Comparison of ENCODE assay signal across 16 cellular contexts in genomic region chr10:77588886-77589285, GRCh38. TPM values are rescaled to one million over a fixed set of nuclear protein-coding genes. Genes with fewer than 3 reads are reported as not detected.
A peak's percentile ranks its signal among the peaks of the same experiment; 100 is the strongest.
DNase-seq lines count a peak whose midpoint lies in the region; ATAC-seq and TF ChIP-seq lines count a peak whose summit lies in the region.
"Had no signal": no experiment of that assay in that cellular context is flagged by ENCODE, and none has a peak within 500 bp of the region (broad histone marks: within the 10 kb centered on the region; RNA-seq: fewer than 3 reads in every experiment).

No MANE protein-coding gene starts in this region.

- TF ChIP-seq CTCF in PC-3 (conservative IDR thresholded peaks at IDR 0.05; ENCODE audit: low read depth, low read length) (no peak), esophagus muscularis mucosa (IDR thresholded peaks at IDR 0.05) (no peak), sigmoid colon (IDR thresholded peaks at IDR 0.05) (no peak)

- no peak overlapping the region for H2AFZ ChIP-seq in PC-3 (ENCODE audit: low read length)

- peaks cover 2% of the 10 kb centered on the region for H3F3A ChIP-seq in PC-3 (ENCODE audit: low read length, unreplicated experiment)

- DNase-seq in PC-3 = no peak
- DNase-seq in esophagus muscularis mucosa (ENCODE audit: extremely low spot score) = no peak
- peak; percentile 15 for DNase-seq in sigmoid colon
- DNase-seq in DMS53 (lab: John Stamatoyannopoulos, UW) = no peak
- no peak for DNase-seq in DMS53 treated with DMSO at 0.1 percent for 48 hours (lab: John Stamatoyannopoulos, UW; ENCODE audit: unreplicated experiment)
- DNase-seq: C1 segment of cervical spinal cord, GF-D8, HCEC 1CT, NCI-H1092 treated with DMSO at 0.1 percent for 48 hours, NCI-H146, NCI-H2029 treated with DMSO at 0.1 percent for 48 hours, NCI-H2171, NCI-H526, SJCRH30 had no signal

- no peaks in the 10 kb centered on the region for H3K9me3 ChIP-seq in PC-3 (ENCODE audit: low read length)
- no peaks in the 10 kb centered on the region for H3K9me3 ChIP-seq in esophagus muscularis mucosa
- H3K9me3 ChIP-seq in sigmoid colon = no peaks in the 10 kb centered on the region
- H3K9me3 ChIP-seq: SJCRH30 had no signal

- H3K27ac ChIP-seq in PC-3 (ENCODE audit: low read length) (0 out of 2 replicates have a peak overlapping the region, but pooled peaks have one; percentile 55), esophagus muscularis mucosa (replicated peaks in 1 of 4) (peak overlapping the region; percentile 84 to 91 (median 86)), sigmoid colon (peak overlapping the region; percentile 86 to 90 (median 87))
- H3K27ac ChIP-seq: SJCRH30 had no signal

- H3K4me1 ChIP-seq in PC-3 (ENCODE audit: insufficient read depth, low read length) (peaks cover 71% of the 10 kb centered on the region), esophagus muscularis mucosa (peaks cover 0 to 99% (median 86%) of the 10 kb centered on the region in 4 donors), sigmoid colon (peaks cover 0 to 94% (median 79%) of the 10 kb centered on the region in 4 donors)
- H3K4me1 ChIP-seq: SJCRH30 had no signal

- CTCF ChIA-PET in PC-3 (lab: Charles Lee) = no interaction called here

- POLR2A ChIA-PET in PC-3 (lab: Charles Lee; ENCODE audit: unreplicated experiment) = no interaction called here

- ATAC-seq in PC-3 (no peak), HG02973 (IDR thresholded peaks at IDR 0.05; ENCODE audit: unreplicated experiment) (no peak), GM21576 (IDR thresholded peaks at IDR 0.05; ENCODE audit: unreplicated experiment) (no peak)

- H3K36me3 ChIP-seq in PC-3 (ENCODE audit: low read depth, low read length) (0 out of 2 replicates have a peak, but pooled peaks cover 4% of the 10 kb centered on the region), esophagus muscularis mucosa (no peaks in the 10 kb centered on the region), sigmoid colon (no peaks in the 10 kb centered on the region)
- H3K36me3 ChIP-seq: SJCRH30 had no signal

- H3K27me3 ChIP-seq in PC-3 (ENCODE audit: low read length) (no peaks in the 10 kb centered on the region), esophagus muscularis mucosa (no peaks in the 10 kb centered on the region), sigmoid colon (no peaks in the 10 kb centered on the region)
- H3K27me3 ChIP-seq: SJCRH30 had no signal

- peaks cover 73% of the 10 kb centered on the region for H3K79me2 ChIP-seq in PC-3 (ENCODE audit: low read length)

- H3K9me2 ChIP-seq in PC-3 (replicated peaks; ENCODE audit: low read length) = no peaks in the 10 kb centered on the region

- 80% methylated on average over 7 of the region's 7 CpGs for WGBS in esophagus muscularis mucosa
- WGBS in sigmoid colon, 2 donors = 88 to 90% methylated on average over 7 of the region's 7 CpGs

- H3K4me3 ChIP-seq in PC-3 (ENCODE audit: low read length) = no peak overlapping the region
- H3K4me3 ChIP-seq in esophagus muscularis mucosa = no peak overlapping the region
- H3K4me3 ChIP-seq in sigmoid colon = no peak overlapping the region
- H3K4me3 ChIP-seq: SJCRH30 had no signal

- no peak overlapping the region for H3K9ac ChIP-seq in PC-3 (ENCODE audit: low read length)

- no peak for TF ChIP-seq POLR2A in esophagus muscularis mucosa (IDR thresholded peaks at IDR 0.05; ENCODE audit: low read depth)
- TF ChIP-seq POLR2A in sigmoid colon (IDR thresholded peaks at IDR 0.05) = no peak

- TF ChIP-seq EP300 in esophagus muscularis mucosa (IDR thresholded peaks at IDR 0.05) (no peak), sigmoid colon (IDR thresholded peaks at IDR 0.05) (no peak)

- H3K4me2 ChIP-seq in PC-3 (ENCODE audit: low read length) = no peak overlapping the region

- BruUV-seq in PC-3 (replicated peaks; lab: Mats Ljungman, UMichigan) = no TSS peak

- intact Hi-C loops in PC-3 (cut with micrococcal nuclease) = no loop called here
- intact Hi-C loops in esophagus muscularis mucosa (cut with DNase I) = no loop called here
- intact Hi-C loops in sigmoid colon (cut with DNase I) = no loop called here

- no peaks in the 10 kb centered on the region for H4K20me1 ChIP-seq in PC-3 (ENCODE audit: low read length)

RNA-seq across cellular contexts. Expression of gene KCNMA1, which starts 48.7 kb away (rescaled TPM):
- total RNA-seq in PC-3 (2014; rRNA removed) (143 and 193 TPM in 2 replicates), esophagus muscularis mucosa (100 to 1,000 TPM; 146 to 300 (median 265) TPM), sigmoid colon (100 to 1,000 TPM; 256 to 427 (median 312) TPM)
- polyA plus RNA-seq in sigmoid colon = 10 to 100 TPM; 15.3 to 25.3 (median 16.8) TPM
